In the genomic region with DNA sequence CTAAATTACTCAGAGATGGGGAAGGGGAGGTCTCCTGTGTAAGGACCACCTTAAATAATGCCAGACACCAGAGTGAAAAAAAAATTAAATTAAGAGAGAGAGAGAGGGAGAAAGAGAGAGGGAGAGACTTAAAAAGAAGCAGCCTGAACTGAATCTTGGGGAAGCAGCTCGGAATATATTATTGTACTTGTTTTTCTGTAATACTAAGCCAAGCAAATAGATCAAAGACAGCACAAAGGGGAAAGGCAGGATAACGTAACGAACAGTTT, we compare ENCODE assay signal across 8 cellular contexts. TPM values are rescaled to one million over a fixed set of nuclear protein-coding genes. Genes with fewer than 3 reads are reported as not detected.
DNase-seq lines count a peak whose midpoint lies in the region; ATAC-seq and TF ChIP-seq lines count a peak whose summit lies in the region.

No MANE protein-coding gene starts in this region.

- H3K4me3 ChIP-seq in BLaER1 = peak overlapping the region; percentile 74
- peak overlapping the region; percentile 85 for H3K4me3 ChIP-seq in OCI-LY3 (ENCODE audit: low read length)
- peak overlapping the region; percentile 95 for H3K4me3 ChIP-seq in osteoblast (ENCODE audit: insufficient read depth, low read length)

- H3K79me2 ChIP-seq in OCI-LY3 (ENCODE audit: low read length) = peaks cover 57% of the 10 kb centered on the region
- peaks cover 94% of the 10 kb centered on the region for H3K79me2 ChIP-seq in osteoblast (ENCODE audit: insufficient read depth, low read length)

- H3K9ac ChIP-seq in BLaER1 (peak overlapping the region; percentile 99), OCI-LY3 (ENCODE audit: low read length) (peak overlapping the region; percentile 92)

- DNase-seq in erythroblast (lab: John Stamatoyannopoulos, UW) (no peak), osteoblast (ENCODE audit: insufficient read length, low spot score, missing footprints) (no peak), GM10266 (ENCODE audit: extremely low spot score) (no peak)
- DNase-seq in stimulated activated CD4-positive, alpha-beta T cell treated with anti-CD3 and anti-CD28 coated beads, Interleukin-12 subunit alpha, Interleukin-12 subunit beta, amount 100 ng/mL, for 4 hours = no peak

- H3K36me3 ChIP-seq in BLaER1 (peaks cover 71% of the 10 kb centered on the region), OCI-LY3 (replicated peaks; ENCODE audit: low read depth, low read length) (peaks cover 6% of the 10 kb centered on the region), osteoblast (ENCODE audit: insufficient read depth, low read length) (no peaks in the 10 kb centered on the region)

- H4K20me1 ChIP-seq in BLaER1 = peaks cover 47% of the 10 kb centered on the region
- peaks cover 18% of the 10 kb centered on the region; the same call in 1 of the 2 replicates for H4K20me1 ChIP-seq in OCI-LY3 (ENCODE audit: insufficient read depth, low read length)
- no peaks in the 10 kb centered on the region for H4K20me1 ChIP-seq in osteoblast (ENCODE audit: insufficient read depth, low read length)

- TF ChIP-seq POLR2A in erythroblast (IDR thresholded peaks at IDR 0.05; ENCODE audit: low read length) = peak; percentile 43

- H2AFZ ChIP-seq in OCI-LY3 (ENCODE audit: low read depth, low read length) (no peak overlapping the region), osteoblast (ENCODE audit: low read length) (no peak overlapping the region)

- H3K9me3 ChIP-seq in BLaER1 (no peaks in the 10 kb centered on the region), OCI-LY3 (ENCODE audit: insufficient read depth, low read length) (no peaks in the 10 kb centered on the region), osteoblast (ENCODE audit: low read depth, low read length) (no peaks in the 10 kb centered on the region)

- no peaks in the 10 kb centered on the region for H3K27me3 ChIP-seq in BLaER1
- H3K27me3 ChIP-seq in OCI-LY3 (ENCODE audit: low read depth, low read length) = peaks cover 41% of the 10 kb centered on the region
- H3K27me3 ChIP-seq in osteoblast (ENCODE audit: insufficient read depth, low read length) = no peaks in the 10 kb centered on the region

- TF ChIP-seq CTCF in OCI-LY3 (IDR thresholded peaks at IDR 0.05; ENCODE audit: low read depth, low read length) (no peak), osteoblast (IDR thresholded peaks at IDR 0.05; ENCODE audit: extremely low read depth, low read depth, low read length) (no peak), GM10266 (IDR thresholded peaks at IDR 0.05; ENCODE audit: control insufficient read depth, insufficient read depth, low read depth, missing control alignments) (no peak)

- H3K4me1 ChIP-seq in BLaER1 = peaks cover 33% of the 10 kb centered on the region
- H3K4me1 ChIP-seq in OCI-LY3 (ENCODE audit: low read length) = peaks cover 65% of the 10 kb centered on the region
- peaks cover 48% of the 10 kb centered on the region for H3K4me1 ChIP-seq in osteoblast (ENCODE audit: insufficient read depth, low read length)

- no peak for ATAC-seq in GM21717 (IDR thresholded peaks at IDR 0.05; ENCODE audit: unreplicated experiment)
- ATAC-seq in GM21390 (IDR thresholded peaks at IDR 0.05; ENCODE audit: unreplicated experiment) = no peak

- H3K4me2 ChIP-seq in BLaER1 (peak overlapping the region; percentile 92), OCI-LY3 (ENCODE audit: low read length) (peak overlapping the region; percentile 96), osteoblast (ENCODE audit: insufficient read depth, low read length) (peak overlapping the region; percentile 83)

- H3K27ac ChIP-seq in BLaER1 = peak overlapping the region; percentile 99
- H3K27ac ChIP-seq in OCI-LY3 (ENCODE audit: low read length) = no peak overlapping the region
- H3K27ac ChIP-seq in osteoblast (ENCODE audit: low read depth, low read length) = peak overlapping the region; percentile 93

RNA-seq across cellular contexts. Expression of gene ZEB2, which starts 4.6 kb away (rescaled TPM):
- total RNA-seq in osteoblast = 119 and 128 TPM in 2 replicates
